ENCODE assay signal across 18 cellular contexts in genomic region chr2:226247289-226248275, GRCh38.
DNase-seq lines count a peak whose midpoint lies in the region; ATAC-seq and TF ChIP-seq lines count a peak whose summit lies in the region.
"Had no signal": no experiment of that assay in that cellular context is flagged by ENCODE, and none has a peak within 500 bp of the region (broad histone marks: within the 10 kb centered on the region; RNA-seq: fewer than 3 reads in every experiment).

No MANE protein-coding gene starts in this region.

- H3K9me3 Mint-ChIP-seq in endodermal cell (peaks cover 4% of the 10 kb centered on the region), mesothelial cell of epicardium (peaks cover 22% of the 10 kb centered on the region)

- peak; percentile 52 for DNase-seq in EH (ENCODE audit: low read depth)
- peak; percentile 9 for DNase-seq in NCI-H460 (ENCODE audit: extremely low read depth, low read depth)
- no peak for DNase-seq in endodermal cell
- DNase-seq in mesothelial cell of epicardium (ENCODE audit: low spot score in 2 of 2, unreplicated experiment in 2 of 2), result no peak
- no peak for DNase-seq in KG1 (lab: John Stamatoyannopoulos, UW)
- DNase-seq in right atrium auricular region (ENCODE audit: low spot score), result no peak
- DNase-seq in islet precursor cell, result no peak
- DNase-seq: activated CD8-positive, alpha-beta memory T cell treated with anti-CD3 and anti-CD28 coated beads for 24 hours; amygdala; naive thymus-derived CD8-positive, alpha-beta T cell; NCI-H187 treated with DMSO at 0.1 percent for 48 hours; NCI-H526 had no signal

- H3K27me3 ChIP-seq in endodermal cell (ENCODE audit: control insufficient read depth, insufficient read depth, low read length, poor library complexity, severe bottlenecking) (no peaks in the 10 kb centered on the region), right atrium auricular region (no peaks in the 10 kb centered on the region)
- H3K27me3 ChIP-seq: esophagus muscularis mucosa had no signal

- H3K4me3 Mint-ChIP-seq in endodermal cell, result no peak overlapping the region
- H3K4me3 Mint-ChIP-seq in mesothelial cell of epicardium, result no peak overlapping the region
- H3K4me3 Mint-ChIP-seq: naive thymus-derived CD8-positive, alpha-beta T cell; stimulated activated naive CD8-positive, alpha-beta T cell treated with anti-CD3 and anti-CD28 coated beads, Interleukin-15, Interleukin-2, amounts not matched to agents 100 ng/mL and 50 ng/mL, for 24 hours had no signal

- H3K9me3 ChIP-seq in endodermal cell (ENCODE audit: control insufficient read depth, low read length) (no peaks in the 10 kb centered on the region), right atrium auricular region (peaks cover 0 to 15% of the 10 kb centered on the region in 2 donors)

- H3K27ac ChIP-seq in endodermal cell (ENCODE audit: low read depth, low read length), result no peak overlapping the region
- no peak overlapping the region for H3K27ac ChIP-seq in right atrium auricular region
- H3K27ac ChIP-seq: coronary artery, esophagus muscularis mucosa had no signal

- H3K27me3 Mint-ChIP-seq in endodermal cell (ENCODE audit: insufficient read depth) (no peaks in the 10 kb centered on the region), mesothelial cell of epicardium (ENCODE audit: low read depth) (no peaks in the 10 kb centered on the region)

- TF ChIP-seq CTCF in endodermal cell (conservative IDR thresholded peaks at IDR 0.05) (peak; percentile 37), mesothelial cell of epicardium (IDR thresholded peaks at IDR 0.05; ENCODE audit: unreplicated experiment) (peak; percentile 24), right atrium auricular region (IDR thresholded peaks at IDR 0.05) (no peak)

- no peak for ATAC-seq in HG02884 (IDR thresholded peaks at IDR 0.05; ENCODE audit: unreplicated experiment)
- ATAC-seq: naive thymus-derived CD8-positive, alpha-beta T cell; Panc1 had no signal

- H3K4me1 ChIP-seq in endodermal cell (ENCODE audit: control insufficient read depth, insufficient read depth, low read length) (no peaks in the 10 kb centered on the region), right atrium auricular region (no peaks in the 10 kb centered on the region)

- no peaks in the 10 kb centered on the region for H3K36me3 ChIP-seq in endodermal cell (ENCODE audit: control insufficient read depth, insufficient read depth, low read length)
- H3K36me3 ChIP-seq in right atrium auricular region, result no peaks in the 10 kb centered on the region
- H3K36me3 ChIP-seq: esophagus muscularis mucosa had no signal

- H3K9ac ChIP-seq in endodermal cell (ENCODE audit: extremely low read depth, low read length, poor library complexity, severe bottlenecking), result no peak overlapping the region

- H3K36me3 Mint-ChIP-seq in endodermal cell (ENCODE audit: low read depth) (no peaks in the 10 kb centered on the region), mesothelial cell of epicardium (peaks cover 5% of the 10 kb centered on the region)

- H3K27ac Mint-ChIP-seq in endodermal cell (no peak overlapping the region), mesothelial cell of epicardium (no peak overlapping the region)
- H3K27ac Mint-ChIP-seq: activated T-helper 2 cell treated with anti-CD3 and anti-CD28 coated beads, Interferon-gamma antibody, Interleukin-2, Interleukin-4, amounts not matched to agents 10 μg/mL and 5 μg/mL and 100 μg/mL, durations not matched to agents 14 hours and 24 hours and 36 hours; naive thymus-derived CD8-positive, alpha-beta T cell; stimulated activated naive CD8-positive, alpha-beta T cell treated with anti-CD3 and anti-CD28 coated beads, Interleukin-15, Interleukin-2, amounts not matched to agents 100 ng/mL and 50 ng/mL, for 24 hours had no signal

- no peak overlapping the region for H3K4me3 ChIP-seq in endodermal cell (ENCODE audit: low read length)
- H3K4me3 ChIP-seq in right atrium auricular region, result no peak overlapping the region
- H3K4me3 ChIP-seq: coronary artery, esophagus muscularis mucosa had no signal

- 78% methylated on average over 1 of the region's 3 CpGs; no CpG with 5 or more reads in 1 of the 2 experiments for WGBS in endodermal cell (ENCODE audit: insufficient coverage in 1 of 2, insufficient read length in 1 of 2), 2 experiments

- no peaks in the 10 kb centered on the region for H3K4me1 Mint-ChIP-seq in endodermal cell
- no peaks in the 10 kb centered on the region for H3K4me1 Mint-ChIP-seq in mesothelial cell of epicardium
- H3K4me1 Mint-ChIP-seq: naive thymus-derived CD8-positive, alpha-beta T cell had no signal

Comparison
In these comparisons a context has a peak if more than half of its experiments do, and no peak if none do; other contexts are left out.
1. DNase-seq: peak in EH (single experiment) and NCI-H460 (single experiment); none in endodermal cell (single experiment), mesothelial cell of epicardium (0 of 2), KG1 (single experiment), right atrium auricular region (single experiment) and islet precursor cell (single experiment).
2. CTCF ChIP-seq: peak in endodermal cell (single experiment) and mesothelial cell of epicardium (single experiment); none in right atrium auricular region (0 of 2).